15 cellular contexts compared by ENCODE assay signal in the genomic region with DNA sequence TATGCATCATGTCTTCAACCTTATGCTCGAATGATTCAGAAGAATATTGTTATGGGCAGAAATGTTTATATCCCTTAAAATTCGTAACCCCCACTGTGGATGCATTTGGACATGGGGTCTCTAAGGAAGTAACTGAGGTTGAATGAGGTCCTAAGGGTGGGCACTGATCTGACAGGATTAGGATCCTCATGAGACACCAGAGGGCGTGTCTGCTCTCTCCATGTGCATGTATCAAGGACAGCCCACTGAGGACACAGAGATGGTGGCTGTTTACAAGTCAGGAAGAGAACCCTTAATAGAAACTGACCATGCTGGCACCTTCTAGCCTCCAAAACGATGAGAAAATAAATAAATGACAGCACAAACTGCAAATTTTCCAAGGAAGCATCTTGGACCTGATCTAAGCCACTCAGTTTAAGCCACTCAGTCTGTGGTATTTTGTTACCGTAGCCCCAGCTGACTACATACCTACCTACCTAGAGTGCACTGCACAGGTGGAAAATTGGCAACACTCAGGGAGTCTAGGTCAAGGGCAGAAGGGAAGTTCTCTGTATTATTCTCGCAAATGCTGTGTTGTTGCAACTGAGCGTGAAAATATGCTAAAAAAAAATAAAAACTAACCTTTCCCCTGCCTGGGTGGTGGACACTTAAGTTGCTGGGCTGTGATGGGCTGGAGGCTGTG.
DNase-seq lines count a peak whose midpoint lies in the region; ATAC-seq and TF ChIP-seq lines count a peak whose summit lies in the region.
"Had no signal": no experiment of that assay in that cellular context is flagged by ENCODE, and none has a peak within 500 bp of the region (broad histone marks: within the 10 kb centered on the region; RNA-seq: fewer than 3 reads in every experiment).

No MANE protein-coding gene starts in this region.

- TF ChIP-seq POLR2A in HCT116 (IDR thresholded peaks at IDR 0.05; ENCODE audit: borderline replicate concordance, extremely low read depth, insufficient read depth, insufficient read length) = no peak

- RAD21 ChIA-PET in HCT116 (lab: Charles Lee; ENCODE audit: low non-redundant PET in 1 of 2, low total read pairs in 2 of 2, uncharacterized antibody in 2 of 2, unreplicated experiment in 2 of 2) = no interaction called here

- H3K4me2 ChIP-seq in HCT116 (ENCODE audit: low read length) = no peak overlapping the region
- H3K4me2 ChIP-seq in PC-3 (ENCODE audit: low read length) = no peak overlapping the region

- no peaks in the 10 kb centered on the region for H3K9me2 ChIP-seq in HCT116 (ENCODE audit: insufficient read depth)
- no peaks in the 10 kb centered on the region for H3K9me2 ChIP-seq in PC-3 (replicated peaks; ENCODE audit: low read length)

- TF ChIP-seq RAD21 in HCT116 (IDR thresholded peaks at IDR 0.05; ENCODE audit: low read depth) = peak; percentile 64

- ATAC-seq in HCT116 = peak; percentile 69
- ATAC-seq in PC-3 = no peak
- no peak for ATAC-seq in GM18861 (IDR thresholded peaks at IDR 0.05; ENCODE audit: unreplicated experiment)
- ATAC-seq: natural killer cell treated with Interleukin-12 subunit alpha and Interleukin-12 subunit beta and Interleukin-15 and Interleukin-18, amount 100 ng/mL, for 72 hours had no signal

- H3K4me1 ChIP-seq in HCT116 (ENCODE audit: control insufficient read depth in 1 of 2, insufficient read depth in 2 of 2, low read length in 2 of 2) = peaks cover 28 to 54% of the 10 kb centered on the region in 2 experiments
- H3K4me1 ChIP-seq in PC-3 (ENCODE audit: insufficient read depth, low read length) = peaks cover 48% of the 10 kb centered on the region

- intact Hi-C loops in HCT116 (cut with micrococcal nuclease) = loop anchor here (5.0 to 10.0 kb wide), 2 partner anchors 47 to 229 kb away; no protein-coding TSS in a partner anchor
- intact Hi-C loops in PC-3 (cut with micrococcal nuclease) = no loop called here

- no peak overlapping the region for H3K27ac ChIP-seq in HCT116 (ENCODE audit: low read depth, low read length)
- no peak overlapping the region for H3K27ac ChIP-seq in PC-3 (ENCODE audit: low read length)
- H3K27ac ChIP-seq: transverse colon had no signal

- H2AFZ ChIP-seq in HCT116 (ENCODE audit: low read depth, low read length, poor library complexity, severe bottlenecking) = no peak overlapping the region
- no peak overlapping the region for H2AFZ ChIP-seq in PC-3 (ENCODE audit: low read length)

- no TSS peak for BruUV-seq in HCT116 (replicated peaks; lab: Mats Ljungman, UMichigan)
- BruUV-seq in PC-3 (replicated peaks; lab: Mats Ljungman, UMichigan) = no TSS peak

- H3K36me3 ChIP-seq in HCT116 (ENCODE audit: control insufficient read depth in 1 of 2, insufficient read depth in 2 of 2, low read length in 2 of 2) = peaks cover 0 to 5% of the 10 kb centered on the region in 2 experiments; a peak in 2 of 4 replicates
- peaks cover 18% of the 10 kb centered on the region; the same call in 1 of the 2 replicates for H3K36me3 ChIP-seq in PC-3 (ENCODE audit: low read depth, low read length)
- H3K36me3 ChIP-seq in MG63 = peaks cover 29% of the 10 kb centered on the region
- H3K36me3 ChIP-seq: transverse colon had no signal

- H3K9ac ChIP-seq in HCT116 (ENCODE audit: low read length) (no peak overlapping the region), PC-3 (ENCODE audit: low read length) (no peak overlapping the region)

- POLR2A ChIA-PET in HCT116 (lab: Charles Lee) = no interaction called here
- POLR2A ChIA-PET in PC-3 (lab: Charles Lee; ENCODE audit: unreplicated experiment) = no interaction called here

- H3K79me2 ChIP-seq in HCT116 (ENCODE audit: insufficient read depth, low read length) = no peaks in the 10 kb centered on the region
- H3K79me2 ChIP-seq in PC-3 (ENCODE audit: low read length) = no peaks in the 10 kb centered on the region

- peaks cover 4% of the 10 kb centered on the region for H3F3A ChIP-seq in PC-3 (ENCODE audit: low read length, unreplicated experiment)

- H4K20me1 ChIP-seq in HCT116 (ENCODE audit: insufficient read depth) = no peaks in the 10 kb centered on the region
- H4K20me1 ChIP-seq in PC-3 (ENCODE audit: low read length) = no peaks in the 10 kb centered on the region

- TF ChIP-seq CTCF in HCT116 (IDR thresholded peaks at IDR 0.05 in 2 of 3, conservative IDR thresholded peaks at IDR 0.05 in 1 of 3; ENCODE audit: borderline replicate concordance in 1 of 3, insufficient read depth in 1 of 3, low read depth in 2 of 3, low read length in 2 of 3) (peak; percentile 27 to 50 (median 37); a peak in 4 of 6 replicates), PC-3 (conservative IDR thresholded peaks at IDR 0.05; ENCODE audit: low read depth, low read length) (peak; percentile 46; the same call in 1 of the 2 replicates)

- CTCF ChIA-PET in HCT116 (lab: Charles Lee) (interaction anchor here (4.3 kb wide), 1 partner anchor 230 kb away, joined by 28 read pairs; no protein-coding TSS in a partner anchor), PC-3 (lab: Charles Lee) (no interaction called here)

- H3K27me3 ChIP-seq in HCT116 (ENCODE audit: insufficient read depth, low read length) = no peaks in the 10 kb centered on the region
- no peaks in the 10 kb centered on the region for H3K27me3 ChIP-seq in PC-3 (ENCODE audit: low read length)
- H3K27me3 ChIP-seq in MG63 = no peaks in the 10 kb centered on the region
- H3K27me3 ChIP-seq: transverse colon had no signal

- no peak overlapping the region for H3K4me3 ChIP-seq in HCT116 (replicated peaks in 1 of 2; ENCODE audit: low read depth in 1 of 2, low read length in 2 of 2)
- H3K4me3 ChIP-seq in PC-3 (ENCODE audit: low read length) = no peak overlapping the region
- no peak overlapping the region for H3K4me3 ChIP-seq in MG63
- H3K4me3 ChIP-seq: transverse colon had no signal

- DNase-seq in ELR (ENCODE audit: low read depth) (peak; percentile 46), HCT116 (ENCODE audit: low read depth, low spot score) (no peak), PC-3 (peak; percentile 34), iPS-NIHi7 (ENCODE audit: extremely low spot score) (peak; percentile 57), MG63 (no peak), H4 (ENCODE audit: low spot score) (no peak)
- DNase-seq: HCEC 1CT; immature natural killer cell; KG1; NCI-H2107; retina; stimulated activated CD4-positive, alpha-beta T cell treated with anti-CD3 and anti-CD28 coated beads, Interleukin-2, amount 100 ng/mL, for 24 hours; transverse colon had no signal

- H3K9me3 ChIP-seq in HCT116 (ENCODE audit: control insufficient read depth in 1 of 2, insufficient read depth in 1 of 2, low read depth in 1 of 2, low read length in 2 of 2) = no peaks in the 10 kb centered on the region
- no peaks in the 10 kb centered on the region for H3K9me3 ChIP-seq in PC-3 (ENCODE audit: low read length)
- H3K9me3 ChIP-seq in MG63 = no peaks in the 10 kb centered on the region

TF ChIP-seq in HCT116, 20 proteins besides CTCF, POLR2A, EP300 and RAD21:
- TF ChIP-seq MAX (IDR thresholded peaks at IDR 0.05) (no peak), SRF (IDR thresholded peaks at IDR 0.05; ENCODE audit: low read depth) (no peak), EGR1 (IDR thresholded peaks at IDR 0.05; ENCODE audit: low read depth) (no peak), REST (IDR thresholded peaks at IDR 0.05; ENCODE audit: low read depth) (no peak), ZFX (IDR thresholded peaks at IDR 0.05) (no peak), FOSL1 (IDR thresholded peaks at IDR 0.05; ENCODE audit: low read depth) (no peak), ATF3 (IDR thresholded peaks at IDR 0.05) (no peak), CEBPB (IDR thresholded peaks at IDR 0.05; ENCODE audit: low read depth) (no peak), EZH2 (IDR thresholded peaks at IDR 0.05) (no peak), SP1 (IDR thresholded peaks at IDR 0.05; ENCODE audit: low read depth) (no peak), TCF7L2 (IDR thresholded peaks at IDR 0.05; ENCODE audit: borderline replicate concordance, extremely low read depth, insufficient read depth, insufficient read length) (no peak), ZNF274 (IDR thresholded peaks at IDR 0.05; ENCODE audit: low read depth, low read length) (no peak), POLR2AphosphoS5 (IDR thresholded peaks at IDR 0.05; ENCODE audit: low read depth, low read length) (no peak), ELF1 (IDR thresholded peaks at IDR 0.05; ENCODE audit: borderline replicate concordance, low read depth) (no peak), EZH2phosphoT487 (IDR thresholded peaks at IDR 0.05; ENCODE audit: borderline replicate concordance) (no peak)

Comparison
In these comparisons a context has a peak if more than half of its experiments do, and no peak if none do; other contexts are left out.
1. DNase-seq: peak in ELR (single experiment), PC-3 (single experiment) and iPS-NIHi7 (single experiment); none in HCT116 (single experiment), MG63 (single experiment) and H4 (single experiment).